Comparison of ENCODE assay signal across 8 cellular contexts in genomic region chr22:37658133-37659065, GRCh38. TPM values are rescaled to one million over a fixed set of nuclear protein-coding genes. Genes with fewer than 3 reads are reported as not detected.
A peak's percentile ranks its signal among the peaks of the same experiment; 100 is the strongest.
DNase-seq lines count a peak whose midpoint lies in the region; ATAC-seq, FAIRE-seq and TF ChIP-seq lines count a peak whose summit lies in the region.

Gene PDXP (plus strand): TSS chr22:37658723. CDS start chr22:37658783, 60 bp downstream.

- 0 to 1% methylated on average over 14 to 18 of the region's 101 CpGs for WGBS in esophagus squamous epithelium, 2 donors

- H3K4me1 Mint-ChIP-seq in activated T-cell treated with anti-CD3 and anti-CD28 coated beads, Interleukin-2, amount 50 U/mL, for 72 hours (ENCODE audit: low read depth), result peaks cover 43% of the 10 kb centered on the region

- H3K27ac ChIP-seq in KOPT-K1 (ENCODE audit: low read depth, low read length, poor library complexity, severe bottlenecking) (peak within 1 kb of the TSS; percentile 74), esophagus squamous epithelium (peak within 1 kb of the TSS; percentile 72 to 87 (median 82))

- intact Hi-C loops in esophagus squamous epithelium (cut with DNase I), result no loop called here

- peaks cover 0 to 4% of the 10 kb centered on the region in 2 donors for H3K36me3 Mint-ChIP-seq in activated T-cell treated with anti-CD3 and anti-CD28 coated beads, Interleukin-2, amount 50 U/mL, for 72 hours (ENCODE audit: insufficient read depth in 2 of 2)

- no peaks in the 10 kb centered on the region for H3K9me3 Mint-ChIP-seq in activated T-cell treated with anti-CD3 and anti-CD28 coated beads, Interleukin-2, amount 50 U/mL, for 72 hours

- peak within 1 kb of the TSS; percentile 82 for H3K27ac Mint-ChIP-seq in activated T-cell treated with anti-CD3 and anti-CD28 coated beads, Interleukin-2, amount 50 U/mL, for 72 hours

- peak; percentile 86 for ATAC-seq in GM21786 (IDR thresholded peaks at IDR 0.05; ENCODE audit: unreplicated experiment)
- ATAC-seq in activated T-cell treated with anti-CD3 and anti-CD28 coated beads, Interleukin-2, amount 50 U/mL, for 72 hours (replicated peaks in 1 of 2), result peak; percentile 95 to 96

- peaks cover 26 to 44% (median 28%) of the 10 kb centered on the region in 3 donors for H3K4me1 ChIP-seq in esophagus squamous epithelium

- peak; percentile 91 for FAIRE-seq in RCC 7860 (lab: Jason Lieb, UNC)

- H3K36me3 ChIP-seq in KOPT-K1 (ENCODE audit: insufficient read depth, low read length) (peaks cover 30% of the 10 kb centered on the region), esophagus squamous epithelium (peaks cover 2 to 23% (median 11%) of the 10 kb centered on the region in 3 donors)

- peak within 1 kb of the TSS; percentile 89 to 91 for H3K4me3 Mint-ChIP-seq in activated T-cell treated with anti-CD3 and anti-CD28 coated beads, Interleukin-2, amount 50 U/mL, for 72 hours

- no peaks in the 10 kb centered on the region for H3K9me3 ChIP-seq in KOPT-K1 (ENCODE audit: insufficient read depth, low read length, poor library complexity, severe bottlenecking)
- H3K9me3 ChIP-seq in esophagus squamous epithelium, result no peaks in the 10 kb centered on the region

- no peak for TF ChIP-seq CTCF in esophagus squamous epithelium (IDR thresholded peaks at IDR 0.05)

- peak in 3 of 4 donors; percentile 58 to 78 (median 64) for TF ChIP-seq POLR2A in esophagus squamous epithelium (IDR thresholded peaks at IDR 0.05)

- peak within 1 kb of the TSS; percentile 48 to 86 (median 64) for H3K4me3 ChIP-seq in esophagus squamous epithelium

- peak; percentile 91 for DNase-seq in DMS79 (lab: John Stamatoyannopoulos, UW)
- DNase-seq in RCC 7860 (ENCODE audit: low spot score), result peak; percentile 98
- peak; percentile 99 for DNase-seq in activated T-cell treated with anti-CD3 and anti-CD28 coated beads, Interleukin-2, amount 50 U/mL, for 72 hours
- DNase-seq in esophagus squamous epithelium (lab: John Stamatoyannopoulos, UW), result peak; percentile 93
- peak; percentile 100 for DNase-seq in myocyte (ENCODE audit: low read depth)
- DNase-seq in stimulated activated CD8-positive, alpha-beta memory T cell treated with anti-CD3 and anti-CD28 coated beads, Interleukin-7, amount 100 ng/mL, for 48 hours (ENCODE audit: extremely low read depth in 1 of 2, low read depth in 1 of 2), result peak; percentile 97

- H3K27me3 ChIP-seq in esophagus squamous epithelium, result no peaks in the 10 kb centered on the region

- H3K27me3 Mint-ChIP-seq in activated T-cell treated with anti-CD3 and anti-CD28 coated beads, Interleukin-2, amount 50 U/mL, for 72 hours (ENCODE audit: low read depth), result no peaks in the 10 kb centered on the region

RNA-seq across cellular contexts. Expression of gene PDXP, which starts in this region (rescaled TPM):
- total RNA-seq in activated T-cell treated with anti-CD3 and anti-CD28 coated beads, Interleukin-2, amount 50 U/mL, for 72 hours, result 10 to 100 TPM; 14.8 to 17.2 TPM
- 1 to 10 TPM; 2.3 to 4.1 (median 2.9) TPM for total RNA-seq in esophagus squamous epithelium
- total RNA-seq in myocyte, result 30.0 and 34.5 TPM in 2 replicates
- 26.9 TPM for polyA plus RNA-seq in myocyte (2012)

Comparison
In these comparisons a context has a peak if more than half of its experiments do, and no peak if none do; other contexts are left out.
1. Peak in every context shown above with its lines: DNase-seq, ATAC-seq, H3K4me3 ChIP-seq and H3K27ac ChIP-seq.